Comparison of ENCODE assay signal across 20 cellular contexts in the genomic region with DNA sequence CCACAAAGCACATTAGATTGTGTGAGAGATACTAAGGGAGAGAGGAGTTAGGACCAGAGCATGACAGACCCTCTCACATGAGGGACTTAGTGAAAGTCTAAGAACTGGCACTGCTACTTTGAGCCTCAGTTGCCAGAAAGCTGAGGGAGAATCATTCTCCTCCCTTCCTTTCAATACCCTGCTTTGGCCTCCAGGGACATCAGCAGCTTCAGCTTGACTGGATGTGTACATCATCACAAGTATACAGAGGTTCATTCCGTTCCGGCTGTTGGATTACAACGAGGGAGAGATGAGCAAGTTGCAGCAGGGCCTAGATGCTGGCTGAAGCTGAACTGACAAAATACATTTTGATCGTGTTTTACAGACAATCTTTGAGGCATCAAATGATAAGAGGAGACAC. TPM values are rescaled to one million over a fixed set of nuclear protein-coding genes. Genes with fewer than 3 reads are reported as not detected.
A peak's percentile ranks its signal among the peaks of the same experiment; 100 is the strongest.
DNase-seq lines count a peak whose midpoint lies in the region; TF ChIP-seq lines count a peak whose summit lies in the region.
"Had no signal": no experiment of that assay in that cellular context is flagged by ENCODE, and none has a peak within 500 bp of the region (broad histone marks: within the 10 kb centered on the region; RNA-seq: fewer than 3 reads in every experiment).

No MANE protein-coding gene starts in this region.

- no peaks in the 10 kb centered on the region for H3K36me3 ChIP-seq in GM23248 (ENCODE audit: low read depth)
- H3K36me3 ChIP-seq: brain microvascular endothelial cell, thyroid gland had no signal

- H3K27me3 ChIP-seq in H9 (ENCODE audit: insufficient read depth, low read length) (no peaks in the 10 kb centered on the region), GM23248 (replicated peaks; ENCODE audit: insufficient read depth) (no peaks in the 10 kb centered on the region)
- H3K27me3 ChIP-seq: brain microvascular endothelial cell, thyroid gland had no signal

- no peak overlapping the region for H3K4me3 Mint-ChIP-seq in H9
- H3K4me3 Mint-ChIP-seq: immature natural killer cell had no signal

- H4K20me1 ChIP-seq in H9 (ENCODE audit: control insufficient read depth, insufficient read depth, insufficient read length) (no peaks in the 10 kb centered on the region), GM23248 (ENCODE audit: insufficient read depth) (no peaks in the 10 kb centered on the region)

- no peaks in the 10 kb centered on the region for H3K36me3 Mint-ChIP-seq in H9 (ENCODE audit: insufficient read depth in 1 of 3, low read depth in 3 of 3)
- H3K36me3 Mint-ChIP-seq: immature natural killer cell had no signal

- no peaks in the 10 kb centered on the region for H3K9me3 Mint-ChIP-seq in H9

- H3K56ac ChIP-seq in H9 (ENCODE audit: insufficient read length, low read depth, low read length) = no peak overlapping the region

- no peak overlapping the region for H2BK20ac ChIP-seq in H9 (ENCODE audit: low read depth, low read length, poor library complexity, severe bottlenecking)

- H3K4me3 ChIP-seq in retinal pigment epithelial cell (ENCODE audit: low read length) (no peak overlapping the region), GM23248 (no peak overlapping the region)
- H3K4me3 ChIP-seq: mucosa of descending colon, psoas muscle, thyroid gland had no signal

- no peaks in the 10 kb centered on the region for H3K23me2 ChIP-seq in H9 (ENCODE audit: insufficient read length, low read depth, low read length, poor library complexity, severe bottlenecking)

- no peak overlapping the region for H2BK5ac ChIP-seq in H9 (ENCODE audit: insufficient read length, low read length)

- in situ Hi-C loops in GM23248 (cut with MboI) = no loop called here

- no peak overlapping the region for H4K5ac ChIP-seq in H9 (ENCODE audit: insufficient read length, low read depth, low read length)

- H3K9me3 ChIP-seq in H9 (ENCODE audit: control insufficient read depth, low read depth, low read length) = no peaks in the 10 kb centered on the region
- no peaks in the 10 kb centered on the region for H3K9me3 ChIP-seq in GM23248 (ENCODE audit: low read depth)
- H3K9me3 ChIP-seq: mucosa of descending colon, psoas muscle, thyroid gland had no signal

- no peak overlapping the region for H2BK15ac ChIP-seq in H9 (ENCODE audit: low read depth, low read length)

- H3K4me1 Mint-ChIP-seq in H9 = peaks cover 10 to 18% of the 10 kb centered on the region in 2 experiments
- H3K4me1 Mint-ChIP-seq: immature natural killer cell had no signal

- peak; percentile 39 for TF ChIP-seq CTCF in GM12872 (IDR thresholded peaks at IDR 0.05; ENCODE audit: insufficient read depth, low read depth, low read length)
- peak; percentile 30; the same call in 1 of the 3 replicates for TF ChIP-seq CTCF in H9 (conservative IDR thresholded peaks at IDR 0.05)
- peak; percentile 15; the same call in 1 of the 2 replicates for TF ChIP-seq CTCF in VCaP (conservative IDR thresholded peaks at IDR 0.05)
- TF ChIP-seq CTCF in retinal pigment epithelial cell (conservative IDR thresholded peaks at IDR 0.05; ENCODE audit: low read depth, low read length) = peak; percentile 19

- no peaks in the 10 kb centered on the region for H3F3A ChIP-seq in GM23248 (ENCODE audit: insufficient read depth)

- H3K79me2 ChIP-seq in H9 (ENCODE audit: insufficient read depth, low read length) (no peaks in the 10 kb centered on the region), GM23248 (ENCODE audit: insufficient read depth) (no peaks in the 10 kb centered on the region)

- H2BK120ac ChIP-seq in H9 (ENCODE audit: low read depth, low read length, poor library complexity, severe bottlenecking) = no peak overlapping the region

- H3K9ac ChIP-seq in H9 (ENCODE audit: extremely low read depth, insufficient read length, low read length) (no peak overlapping the region), GM23248 (no peak overlapping the region)

- H3K4me1 ChIP-seq in H9 (ENCODE audit: insufficient read depth, low read length) (no peaks in the 10 kb centered on the region), GM23248 (ENCODE audit: insufficient read depth) (no peaks in the 10 kb centered on the region)
- H3K4me1 ChIP-seq: psoas muscle, thyroid gland had no signal

- no peak overlapping the region for H2AK5ac ChIP-seq in H9 (ENCODE audit: insufficient read length, low read length)

- H4K91ac ChIP-seq in H9 (ENCODE audit: insufficient read length, low read depth, low read length) = no peak overlapping the region

- H3K4ac ChIP-seq in H9 (ENCODE audit: low read depth, low read length) = no peak overlapping the region

- H3K27me3 Mint-ChIP-seq in H9 (ENCODE audit: low read depth) = no peaks in the 10 kb centered on the region

- no peak overlapping the region for H3K14ac ChIP-seq in H9 (ENCODE audit: insufficient read depth, low read length)

- no peak overlapping the region for H4K8ac ChIP-seq in H9 (replicated peaks; ENCODE audit: insufficient read length, low read depth, low read length)

- DNase-seq in H9 (no peak), retinal pigment epithelial cell (ENCODE audit: low read depth) (no peak), GM23248 (no peak)
- DNase-seq in activated CD4-positive, alpha-beta T cell treated with anti-CD3 and anti-CD28 coated beads, Interleukin-2, amount 50 U/mL, for 1 hour = no peak
- no peak for DNase-seq in activated CD4-positive, CD25-positive, alpha-beta regulatory T cell treated with anti-CD3 and anti-CD28 coated beads, Interleukin-2, amount 50 U/mL, for 72 hours
- DNase-seq: activated CD8-positive, alpha-beta memory T cell treated with anti-CD3 and anti-CD28 coated beads, Interleukin-2, amount 50 U/mL, for 4 hours; brain microvascular endothelial cell; immature natural killer cell; left ventricle myocardium superior; mucosa of descending colon; NCI-H2171 treated with DMSO at 0.1 percent for 48 hours; NCI-H69; psoas muscle; small intestine; stimulated activated naive CD4-positive, alpha-beta T cell treated with Interleukin-2 at 50 U/mL for 16 hours; SW 1271; thyroid gland had no signal

- no peak overlapping the region for H2BK12ac ChIP-seq in H9 (ENCODE audit: insufficient read length, low read depth, low read length)

- H3K27ac Mint-ChIP-seq in H9 = no peak overlapping the region
- H3K27ac Mint-ChIP-seq: immature natural killer cell had no signal

- no peak overlapping the region for H3K18ac ChIP-seq in H9 (ENCODE audit: insufficient read length, low read depth, low read length)

- no peaks in the 10 kb centered on the region for H3K9me2 ChIP-seq in GM23248 (ENCODE audit: insufficient read depth)

- H2AFZ ChIP-seq in H9 (ENCODE audit: low read length) (no peak overlapping the region), GM23248 (no peak overlapping the region)

- H3T11ph ChIP-seq in H9 (ENCODE audit: low read length) = no peak overlapping the region

- no CpG with 5 or more reads among the region's 4 CpGs for whole genome bisulfite sequencing in H9 (ENCODE audit: extremely low coverage, insufficient read length, low lambda C conversion rate)
- WGBS in GM23248 (ENCODE audit: low coverage in 1 of 2, low lambda C conversion rate in 2 of 2, missing lambda C conversion rate in 2 of 2), 2 experiments = 20 to 33% methylated on average over 4 of the region's 4 CpGs

- no peak overlapping the region for H3K27ac ChIP-seq in H9 (ENCODE audit: insufficient read length, low read depth, low read length)
- H3K27ac ChIP-seq in VCaP = no peak overlapping the region
- H3K27ac ChIP-seq in GM23248 = no peak overlapping the region
- H3K27ac ChIP-seq: brain microvascular endothelial cell, psoas muscle, thyroid gland had no signal

- no peak overlapping the region for H3K4me2 ChIP-seq in H9 (ENCODE audit: insufficient read depth, insufficient read length, low read length)
- H3K4me2 ChIP-seq in GM23248 (ENCODE audit: unreplicated experiment) = no peak overlapping the region

- no peak overlapping the region for H3K23ac ChIP-seq in H9 (ENCODE audit: insufficient read length, low read depth, low read length)

- no peaks in the 10 kb centered on the region for H3K79me1 ChIP-seq in H9 (ENCODE audit: insufficient read depth, low read depth, low read length, poor library complexity, severe bottlenecking)

RNA-seq across cellular contexts. Expression of a gene that starts 15.7 kb away (rescaled TPM):
- 3.4 and 3.7 TPM in 2 replicates for total RNA-seq in H9 (2021)
- total RNA-seq in GM23248 (2014; rRNA removed; shearing (Covaris generic)) = not detected in 2 replicates
- not detected in 2 replicates for polyA plus RNA-seq in GM23248 (2016; fragmentation: Nextera tagmentation; extraction: Ambion mirVana)
- polyA plus RNA-seq: BJ had no signal
